1 cellular context compared by ENCODE assay signal in genomic region chr12:57146925-57147640, GRCh38.
TF ChIP-seq lines count a peak whose summit lies in the region.

Gene LRP1-AS (minus strand): TSS chr12:57147619.

TF ChIP-seq in GM23338, 12 proteins besides CTCF, POLR2A, EP300 and RAD21 (continued from another document):
- no peak for TF ChIP-seq REST (IDR thresholded peaks at IDR 0.05; ENCODE audit: unreplicated experiment)
- TF ChIP-seq NANOG (IDR thresholded peaks at IDR 0.05; ENCODE audit: borderline replicate concordance): no peak
- TF ChIP-seq, protein P1, sequence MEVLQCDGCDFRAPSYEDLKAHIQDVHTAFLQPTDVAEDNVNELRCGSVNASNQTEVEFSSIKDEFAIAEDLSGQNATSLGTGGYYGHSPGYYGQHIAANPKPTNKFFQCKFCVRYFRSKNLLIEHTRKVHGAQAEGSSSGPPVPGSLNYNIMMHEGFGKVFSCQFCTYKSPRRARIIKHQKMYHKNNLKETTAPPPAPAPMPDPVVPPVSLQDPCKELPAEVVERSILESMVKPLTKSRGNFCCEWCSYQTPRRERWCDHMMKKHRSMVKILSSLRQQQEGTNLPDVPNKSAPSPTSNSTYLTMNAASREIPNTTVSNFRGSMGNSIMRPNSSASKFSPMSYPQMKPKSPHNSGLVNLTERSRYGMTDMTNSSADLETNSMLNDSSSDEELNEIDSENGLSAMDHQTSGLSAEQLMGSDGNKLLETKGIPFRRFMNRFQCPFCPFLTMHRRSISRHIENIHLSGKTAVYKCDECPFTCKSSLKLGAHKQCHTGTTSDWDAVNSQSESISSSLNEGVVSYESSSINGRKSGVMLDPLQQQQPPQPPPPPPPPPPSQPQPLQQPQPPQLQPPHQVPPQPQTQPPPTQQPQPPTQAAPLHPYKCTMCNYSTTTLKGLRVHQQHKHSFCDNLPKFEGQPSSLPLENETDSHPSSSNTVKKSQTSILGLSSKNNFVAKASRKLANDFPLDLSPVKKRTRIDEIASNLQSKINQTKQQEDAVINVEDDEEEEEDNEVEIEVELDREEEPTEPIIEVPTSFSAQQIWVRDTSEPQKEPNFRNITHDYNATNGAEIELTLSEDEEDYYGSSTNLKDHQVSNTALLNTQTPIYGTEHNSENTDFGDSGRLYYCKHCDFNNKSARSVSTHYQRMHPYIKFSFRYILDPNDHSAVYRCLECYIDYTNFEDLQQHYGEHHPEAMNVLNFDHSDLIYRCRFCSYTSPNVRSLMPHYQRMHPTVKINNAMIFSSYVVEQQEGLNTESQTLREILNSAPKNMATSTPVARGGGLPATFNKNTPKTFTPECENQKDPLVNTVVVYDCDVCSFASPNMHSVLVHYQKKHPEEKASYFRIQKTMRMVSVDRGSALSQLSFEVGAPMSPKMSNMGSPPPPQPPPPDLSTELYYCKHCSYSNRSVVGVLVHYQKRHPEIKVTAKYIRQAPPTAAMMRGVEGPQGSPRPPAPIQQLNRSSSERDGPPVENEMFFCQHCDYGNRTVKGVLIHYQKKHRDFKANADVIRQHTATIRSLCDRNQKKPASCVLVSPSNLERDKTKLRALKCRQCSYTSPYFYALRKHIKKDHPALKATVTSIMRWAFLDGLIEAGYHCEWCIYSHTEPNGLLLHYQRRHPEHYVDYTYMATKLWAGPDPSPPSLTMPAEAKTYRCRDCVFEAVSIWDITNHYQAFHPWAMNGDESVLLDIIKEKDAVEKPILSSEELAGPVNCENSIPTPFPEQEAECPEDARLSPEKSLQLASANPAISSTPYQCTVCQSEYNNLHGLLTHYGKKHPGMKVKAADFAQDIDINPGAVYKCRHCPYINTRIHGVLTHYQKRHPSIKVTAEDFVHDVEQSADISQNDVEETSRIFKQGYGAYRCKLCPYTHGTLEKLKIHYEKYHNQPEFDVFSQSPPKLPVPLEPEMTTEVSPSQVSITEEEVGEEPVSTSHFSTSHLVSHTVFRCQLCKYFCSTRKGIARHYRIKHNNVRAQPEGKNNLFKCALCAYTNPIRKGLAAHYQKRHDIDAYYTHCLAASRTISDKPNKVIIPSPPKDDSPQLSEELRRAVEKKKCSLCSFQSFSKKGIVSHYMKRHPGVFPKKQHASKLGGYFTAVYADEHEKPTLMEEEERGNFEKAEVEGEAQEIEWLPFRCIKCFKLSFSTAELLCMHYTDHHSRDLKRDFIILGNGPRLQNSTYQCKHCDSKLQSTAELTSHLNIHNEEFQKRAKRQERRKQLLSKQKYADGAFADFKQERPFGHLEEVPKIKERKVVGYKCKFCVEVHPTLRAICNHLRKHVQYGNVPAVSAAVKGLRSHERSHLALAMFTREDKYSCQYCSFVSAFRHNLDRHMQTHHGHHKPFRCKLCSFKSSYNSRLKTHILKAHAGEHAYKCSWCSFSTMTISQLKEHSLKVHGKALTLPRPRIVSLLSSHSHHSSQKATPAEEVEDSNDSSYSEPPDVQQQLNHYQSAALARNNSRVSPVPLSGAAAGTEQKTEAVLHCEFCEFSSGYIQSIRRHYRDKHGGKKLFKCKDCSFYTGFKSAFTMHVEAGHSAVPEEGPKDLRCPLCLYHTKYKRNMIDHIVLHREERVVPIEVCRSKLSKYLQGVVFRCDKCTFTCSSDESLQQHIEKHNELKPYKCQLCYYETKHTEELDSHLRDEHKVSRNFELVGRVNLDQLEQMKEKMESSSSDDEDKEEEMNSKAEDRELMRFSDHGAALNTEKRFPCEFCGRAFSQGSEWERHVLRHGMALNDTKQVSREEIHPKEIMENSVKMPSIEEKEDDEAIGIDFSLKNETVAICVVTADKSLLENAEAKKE (CRISPR knock-in tag; IDR thresholded peaks at IDR 0.05): no peak
- no peak for TF ChIP-seq POLR2AphosphoS5 (IDR thresholded peaks at IDR 0.05; ENCODE audit: low read depth)
